8 cellular contexts compared by ENCODE assay signal in genomic region chr4:152935138-152935537, GRCh38. TPM values are rescaled to one million over a fixed set of nuclear protein-coding genes. Genes with fewer than 3 reads are reported as not detected.
DNase-seq lines count a peak whose midpoint lies in the region; ATAC-seq and TF ChIP-seq lines count a peak whose summit lies in the region.

No MANE protein-coding gene starts in this region.

- H3K4me1 Mint-ChIP-seq in chondrocyte (ENCODE audit: low read depth) = peaks cover 18% of the 10 kb centered on the region
- H3K4me1 Mint-ChIP-seq in nephron progenitor cell = peaks cover 43% of the 10 kb centered on the region

- POLR2A ChIA-PET in GM10248 (lab: Yijun Ruan, JAX) = no interaction called here

- no peak for ATAC-seq in HG03025 (IDR thresholded peaks at IDR 0.05; ENCODE audit: low FRiP score, unreplicated experiment)

- H3K36me3 Mint-ChIP-seq in chondrocyte (ENCODE audit: low read depth) = no peaks in the 10 kb centered on the region
- no peaks in the 10 kb centered on the region for H3K36me3 Mint-ChIP-seq in nephron progenitor cell (ENCODE audit: low read depth)

- TF ChIP-seq CTCF in GM10248 (IDR thresholded peaks at IDR 0.05; ENCODE audit: control extremely low read depth, extremely low read depth, low read depth, missing control alignments) = peak; percentile 7
- TF ChIP-seq CTCF in chondrocyte (IDR thresholded peaks at IDR 0.05) = no peak
- TF ChIP-seq CTCF in nephron progenitor cell (IDR thresholded peaks at IDR 0.05) = no peak

- no peaks in the 10 kb centered on the region for H3K27me3 Mint-ChIP-seq in chondrocyte (ENCODE audit: low read depth)
- H3K27me3 Mint-ChIP-seq in nephron progenitor cell (ENCODE audit: low read depth, poor library complexity) = peaks cover 46% of the 10 kb centered on the region

- peak; percentile 48 for DNase-seq in GM10248 (ENCODE audit: extremely low spot score)
- peak; percentile 10 for DNase-seq in NAMALWA (ENCODE audit: low spot score)
- no peak for DNase-seq in chondrocyte (ENCODE audit: low spot score)
- DNase-seq in nephron progenitor cell = peak; percentile 25
- no peak for DNase-seq in hypothalamus (lab: John Stamatoyannopoulos, UW)
- no peak for DNase-seq in NCI-H774 (lab: John Stamatoyannopoulos, UW)
- DNase-seq in MV-4-11 (lab: John Stamatoyannopoulos, UW) = no peak

- no peak overlapping the region for H3K27ac Mint-ChIP-seq in chondrocyte (ENCODE audit: unreplicated experiment)
- no peak overlapping the region for H3K27ac Mint-ChIP-seq in nephron progenitor cell

- CTCF ChIA-PET in GM10248 (lab: Yijun Ruan, JAX) = interaction anchor here (1.1 to 1.5 kb wide), 2 partner anchors 26 to 193 kb away, joined by 4 read pairs; no protein-coding TSS in a partner anchor

- H3K9me3 Mint-ChIP-seq in chondrocyte (ENCODE audit: low read depth) (no peaks in the 10 kb centered on the region), nephron progenitor cell (no peaks in the 10 kb centered on the region)

- peak overlapping the region; percentile 72 for H3K4me3 Mint-ChIP-seq in chondrocyte (ENCODE audit: unreplicated experiment)
- H3K4me3 Mint-ChIP-seq in nephron progenitor cell = peak overlapping the region; percentile 85

RNA-seq across cellular contexts. Expression of gene FHDC1, which starts 1.0 kb away (rescaled TPM):
- 4.2 to 8.9 TPM (median 4.4 TPM) in 3 replicates for total RNA-seq in chondrocyte

Comparison
In these comparisons a context has a peak if more than half of its experiments do, and no peak if none do; other contexts are left out.
1. DNase-seq: peak in GM10248 (single experiment), NAMALWA (single experiment) and nephron progenitor cell (single experiment); none in chondrocyte (single experiment), hypothalamus (0 of 51), NCI-H774 (single experiment) and MV-4-11 (single experiment).